Comparison of ENCODE assay signal across 8 cellular contexts in genomic region chr12:52372216-52373154, GRCh38. TPM values are rescaled to one million over a fixed set of nuclear protein-coding genes. Genes with fewer than 3 reads are reported as not detected.
DNase-seq lines count a peak whose midpoint lies in the region; ATAC-seq and TF ChIP-seq lines count a peak whose summit lies in the region.

No MANE protein-coding gene starts in this region.

- intact Hi-C loops in activated B cell treated with CpG ODN at 0.5 μM for 24 hours (cut with micrococcal nuclease), result loop anchor here (1.0 to 2.0 kb wide), 3 partner anchors 498 to 609 kb away; no protein-coding TSS in a partner anchor
- intact Hi-C loops in left lung (cut with DNase I), result no loop called here

- peaks cover 6% of the 10 kb centered on the region for H3K9me3 Mint-ChIP-seq in activated B cell treated with CpG ODN at 0.5 μM for 24 hours

- peaks cover 23% of the 10 kb centered on the region for H3K27me3 Mint-ChIP-seq in activated B cell treated with CpG ODN at 0.5 μM for 24 hours

- no peaks in the 10 kb centered on the region for H3K36me3 Mint-ChIP-seq in activated B cell treated with CpG ODN at 0.5 μM for 24 hours (ENCODE audit: low read depth)

- H3K4me1 ChIP-seq in left lung, result no peaks in the 10 kb centered on the region

- DNase-seq in AG04450 (ENCODE audit: low read depth, low spot score) (peak; percentile 72), GM20000 (ENCODE audit: low spot score) (peak; percentile 85), NCI-H2227 (lab: John Stamatoyannopoulos, UW; ENCODE audit: unreplicated experiment) (peak; percentile 76), activated B cell treated with CpG ODN at 0.5 μM for 24 hours (no peak), dermis microvascular lymphatic vessel endothelial cell (ENCODE audit: low read depth in 2 of 2) (peak; percentile 52 to 74), left lung (peak in 1 of 2 donors; percentile 76)
- DNase-seq in stimulated activated CD4-positive, alpha-beta T cell treated with anti-CD3 and anti-CD28 coated beads, TNF-alpha, amount 100 ng/mL, for 4 hours (ENCODE audit: low read depth in 3 of 3), result peak; percentile 8 to 23 (median 9)

- POLR2A ChIA-PET in AG04450 (lab: Yijun Ruan, JAX) (no interaction called here), activated B cell treated with CpG ODN at 0.5 μM for 24 hours (lab: Charles Lee) (no interaction called here)

- peak; percentile 89 for TF ChIP-seq CTCF in AG04450 (IDR thresholded peaks at IDR 0.05; ENCODE audit: low read depth, low read length)
- peak; percentile 69 for TF ChIP-seq CTCF in GM20000 (IDR thresholded peaks at IDR 0.05; ENCODE audit: extremely low read depth, missing control alignments)
- no peak for TF ChIP-seq CTCF in activated B cell treated with CpG ODN at 0.5 μM for 24 hours (IDR thresholded peaks at IDR 0.05)
- peak; percentile 68 to 75 for TF ChIP-seq CTCF in left lung (IDR thresholded peaks at IDR 0.05)

- no peaks in the 10 kb centered on the region for H3K36me3 ChIP-seq in left lung

- no peaks in the 10 kb centered on the region for H3K4me1 Mint-ChIP-seq in activated B cell treated with CpG ODN at 0.5 μM for 24 hours

- CTCF ChIA-PET in AG04450 (lab: Charles Lee), result interaction anchor here (0.5 to 6.6 kb wide), 64 partner anchors 9 to 608 kb away, joined by 3 to 134 read pairs (median 5); partner anchors contain the start of genes KRT4 and KRT84
- CTCF ChIA-PET in activated B cell treated with CpG ODN at 0.5 μM for 24 hours (lab: Charles Lee), result interaction anchor here (0.7 to 1.5 kb wide), 4 partner anchors 11 to 507 kb away, joined by 3 to 6 read pairs (median 4); no protein-coding TSS in a partner anchor

- no peak overlapping the region for H3K4me3 ChIP-seq in AG04450 (ENCODE audit: low read depth, low read length)
- H3K4me3 ChIP-seq in left lung, result no peak overlapping the region

- no peak overlapping the region for H3K4me3 Mint-ChIP-seq in activated B cell treated with CpG ODN at 0.5 μM for 24 hours

- H3K27ac Mint-ChIP-seq in activated B cell treated with CpG ODN at 0.5 μM for 24 hours, result no peak overlapping the region

- H3K27ac ChIP-seq in AG04450 (ENCODE audit: low read depth, low read length) (no peak overlapping the region), left lung (peak overlapping the region in 1 of 2 donors; percentile 15)

- H3K9me3 ChIP-seq in AG04450 (ENCODE audit: control insufficient read depth, insufficient read depth, low read length), result no peaks in the 10 kb centered on the region
- no peaks in the 10 kb centered on the region for H3K9me3 ChIP-seq in left lung

- H3K27me3 ChIP-seq in AG04450 (ENCODE audit: control insufficient read depth, insufficient read depth, low read length) (peaks cover 35% of the 10 kb centered on the region), left lung (peaks cover 0 to 14% of the 10 kb centered on the region in 2 donors)

- ATAC-seq in activated B cell treated with CpG ODN at 0.5 μM for 24 hours (ENCODE audit: low read depth), result peak; percentile 25
- ATAC-seq in left lung, result peak; percentile 93
- no peak for ATAC-seq in HG02973 (IDR thresholded peaks at IDR 0.05; ENCODE audit: unreplicated experiment)

RNA-seq across cellular contexts. Expression of gene KRT85, which starts 5.2 kb away (rescaled TPM):
- not detected in 2 replicates for polyA plus RNA-seq in AG04450 (2011; rRNA removed)
- polyA minus RNA-seq in AG04450 (2011; rRNA and poly(A)+ RNA removed), result not detected in 2 replicates
- total RNA-seq in activated B cell treated with CpG ODN at 0.5 μM for 24 hours (not detected in 2 replicates), dermis microvascular lymphatic vessel endothelial cell (not detected in 2 replicates), left lung (not detected)

RNA-seq across cellular contexts. Expression of gene KRT84, which starts 13.0 kb away (rescaled TPM):
- polyA plus RNA-seq in AG04450 (2011; rRNA removed), result not detected in 2 replicates
- polyA minus RNA-seq in AG04450 (2011; rRNA and poly(A)+ RNA removed), result not detected in 2 replicates
- not detected in 2 replicates for total RNA-seq in activated B cell treated with CpG ODN at 0.5 μM for 24 hours
- not detected in 2 replicates for total RNA-seq in dermis microvascular lymphatic vessel endothelial cell
- total RNA-seq in left lung, result not detected

RNA-seq across cellular contexts. Expression of gene KRT82, which starts 33.6 kb away (rescaled TPM):
- polyA plus RNA-seq in AG04450 (2011; rRNA removed), result not detected in 2 replicates
- not detected in 2 replicates for polyA minus RNA-seq in AG04450 (2011; rRNA and poly(A)+ RNA removed)
- total RNA-seq in activated B cell treated with CpG ODN at 0.5 μM for 24 hours (not detected in 2 replicates), dermis microvascular lymphatic vessel endothelial cell (not detected in 2 replicates), left lung (not detected)

RNA-seq across cellular contexts. Expression of gene KRT83, which starts 51.3 kb away (rescaled TPM):
- 0.04 TPM in 1 of 2 replicates, not detected in the other for polyA plus RNA-seq in AG04450 (2011; rRNA removed)
- polyA minus RNA-seq in AG04450 (2011; rRNA and poly(A)+ RNA removed), result not detected in 2 replicates
- total RNA-seq in activated B cell treated with CpG ODN at 0.5 μM for 24 hours (not detected in 2 replicates), dermis microvascular lymphatic vessel endothelial cell (not detected in 2 replicates), left lung (not detected)
